Comparison of ENCODE assay signal across 8 cellular contexts in the genomic region with DNA sequence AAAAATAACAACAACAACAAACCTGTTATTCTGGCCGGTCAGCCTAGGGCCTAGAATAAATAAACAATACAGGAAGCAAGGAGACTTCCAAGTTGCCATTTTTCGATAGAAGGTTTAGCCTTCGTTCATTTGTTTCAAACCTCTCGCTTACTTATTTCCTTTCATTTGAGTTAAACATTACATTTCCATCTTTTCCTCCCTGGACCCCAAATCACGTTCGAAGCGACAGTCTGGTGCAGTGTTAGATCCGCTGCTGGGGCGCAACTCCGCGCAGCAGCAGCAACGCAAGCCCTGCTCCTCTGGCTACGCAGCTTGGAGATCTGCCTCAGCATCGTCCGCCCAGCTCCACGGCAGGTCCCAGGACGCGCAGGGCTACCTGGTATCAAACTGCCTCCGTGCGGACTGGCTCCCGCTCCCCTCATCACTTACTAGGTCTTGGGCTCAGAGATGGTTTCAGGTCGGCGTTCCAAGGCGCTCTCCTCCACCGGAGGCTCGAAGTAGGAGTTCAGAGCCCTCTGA. TPM values are rescaled to one million over a fixed set of nuclear protein-coding genes. Genes with fewer than 3 reads are reported as not detected.
A peak's percentile ranks its signal among the peaks of the same experiment; 100 is the strongest.
DNase-seq lines count a peak whose midpoint lies in the region; ATAC-seq and TF ChIP-seq lines count a peak whose summit lies in the region.

No MANE protein-coding gene starts in this region.

- H3K9ac ChIP-seq in DND-41 (ENCODE audit: low read depth, low read length), result peak overlapping the region; percentile 82

- peak overlapping the region; percentile 84 for H3K4me3 Mint-ChIP-seq in activated CD4-positive, alpha-beta T cell treated with anti-CD3 and anti-CD28 coated beads, Interleukin-2, amount 10 ng/mL, durations not matched to agents 7 days and 5 days

- H3K9me3 Mint-ChIP-seq in activated CD4-positive, alpha-beta T cell treated with anti-CD3 and anti-CD28 coated beads, Interleukin-2, amount 10 ng/mL, durations not matched to agents 7 days and 5 days, result peaks cover 16% of the 10 kb centered on the region

- TF ChIP-seq CTCF in DND-41 (IDR thresholded peaks at IDR 0.05; ENCODE audit: borderline replicate concordance, extremely low read depth, low read length, poor library complexity, severe bottlenecking), result no peak
- no peak for TF ChIP-seq CTCF in thyroid gland (IDR thresholded peaks at IDR 0.05)

- H2AFZ ChIP-seq in DND-41 (ENCODE audit: low read depth, low read length), result peak overlapping the region; percentile 90

- no peaks in the 10 kb centered on the region for H4K20me1 ChIP-seq in DND-41 (ENCODE audit: insufficient read depth, low read length)

- no peak for TF ChIP-seq POLR2A in thyroid gland (IDR thresholded peaks at IDR 0.05)

- CTCF ChIA-PET in activated CD4-positive, alpha-beta T cell treated with anti-CD3 and anti-CD28 coated beads, Interleukin-2, amount 10 ng/mL, durations not matched to agents 7 days and 5 days (lab: Charles Lee), result interaction anchor here (1.0 to 1.7 kb wide), 4 partner anchors 14 to 37 kb away, joined by 3 to 4 read pairs (median 4); no protein-coding TSS in a partner anchor

- ATAC-seq in DND-41 (ENCODE audit: insufficient read depth, low read depth) (peak; percentile 42), GM21390 (IDR thresholded peaks at IDR 0.05; ENCODE audit: unreplicated experiment) (peak; percentile 42)

- 0% methylated on average over 26 of the region's 26 CpGs for WGBS in esophagus, 2 donors
- WGBS in thyroid gland, 2 donors, result 0 to 1% methylated on average over 18 to 26 of the region's 26 CpGs

- H3K27ac ChIP-seq in DND-41 (ENCODE audit: low read length) (peak overlapping the region; percentile 82), esophagus (ENCODE audit: low read depth in 2 of 2, low read length in 1 of 2) (peak overlapping the region; percentile 86 to 95), muscle layer of duodenum (ENCODE audit: low read length) (peak overlapping the region; percentile 97), thyroid gland (peak overlapping the region; percentile 74 to 86 (median 83))

- DNase-seq in DND-41 (no peak), HS-27A (ENCODE audit: low read depth) (peak; percentile 14), thyroid gland (peak; percentile 59 to 60)
- no peak for DNase-seq in activated CD4-positive, alpha-beta T cell treated with anti-CD3 and anti-CD28 coated beads, Interleukin-2, amount 10 ng/mL, durations not matched to agents 7 days and 5 days
- DNase-seq in central memory CD4-positive, alpha-beta T cell, result no peak

- H3K9me3 ChIP-seq in DND-41 (ENCODE audit: insufficient read depth, low read length, severe bottlenecking) (peaks cover 14% of the 10 kb centered on the region), esophagus (ENCODE audit: control insufficient read depth in 2 of 2, insufficient read depth in 1 of 2, low read depth in 1 of 2, low read length in 1 of 2) (no peaks in the 10 kb centered on the region), muscle layer of duodenum (ENCODE audit: control insufficient read depth in 1 of 2, low read length in 2 of 2) (no peaks in the 10 kb centered on the region), thyroid gland (no peaks in the 10 kb centered on the region)

- POLR2A ChIA-PET in activated CD4-positive, alpha-beta T cell treated with anti-CD3 and anti-CD28 coated beads, Interleukin-2, amount 10 ng/mL, durations not matched to agents 7 days and 5 days (lab: Charles Lee), result no interaction called here

- intact Hi-C loops in thyroid gland (cut with DNase I), result loop anchor here (5.0 kb wide), 1 partner anchor 56 kb away; no protein-coding TSS in a partner anchor

- H3K79me2 ChIP-seq in DND-41 (ENCODE audit: insufficient read depth, low read length), result peaks cover 56% of the 10 kb centered on the region

- H3K4me1 Mint-ChIP-seq in activated CD4-positive, alpha-beta T cell treated with anti-CD3 and anti-CD28 coated beads, Interleukin-2, amount 10 ng/mL, durations not matched to agents 7 days and 5 days, result peaks cover 38% of the 10 kb centered on the region

- H3K4me1 ChIP-seq in DND-41 (ENCODE audit: insufficient read depth, low read length) (peaks cover 35% of the 10 kb centered on the region), esophagus (ENCODE audit: control insufficient read depth in 2 of 2, insufficient read depth in 2 of 2, low read length in 1 of 2) (peaks cover 0 to 3% of the 10 kb centered on the region in 2 donors), muscle layer of duodenum (ENCODE audit: control insufficient read depth in 1 of 2, insufficient read depth in 2 of 2, low read length in 2 of 2) (peaks cover 10 to 37% of the 10 kb centered on the region in 2 donors), thyroid gland (peaks cover 14 to 22% of the 10 kb centered on the region in 2 donors)

- peak overlapping the region; percentile 66 for H3K4me2 ChIP-seq in DND-41 (ENCODE audit: insufficient read depth, low read length)

- H3K27ac Mint-ChIP-seq in activated CD4-positive, alpha-beta T cell treated with anti-CD3 and anti-CD28 coated beads, Interleukin-2, amount 10 ng/mL, durations not matched to agents 7 days and 5 days, result peak overlapping the region; percentile 92

- H3K36me3 ChIP-seq in DND-41 (ENCODE audit: insufficient read depth, low read length), result peaks cover 39% of the 10 kb centered on the region
- H3K36me3 ChIP-seq in esophagus (ENCODE audit: control insufficient read depth in 2 of 2, insufficient read depth in 2 of 2, low read length in 1 of 2), result no peaks in the 10 kb centered on the region
- peaks cover 9 to 28% of the 10 kb centered on the region in 2 donors for H3K36me3 ChIP-seq in muscle layer of duodenum (ENCODE audit: control insufficient read depth in 1 of 2, insufficient read depth in 2 of 2, low read length in 2 of 2)
- peaks cover 3 to 4% of the 10 kb centered on the region in 2 donors for H3K36me3 ChIP-seq in thyroid gland

- peaks cover 62% of the 10 kb centered on the region for H3K36me3 Mint-ChIP-seq in activated CD4-positive, alpha-beta T cell treated with anti-CD3 and anti-CD28 coated beads, Interleukin-2, amount 10 ng/mL, durations not matched to agents 7 days and 5 days (ENCODE audit: low read depth)

- no peaks in the 10 kb centered on the region for H3K27me3 Mint-ChIP-seq in activated CD4-positive, alpha-beta T cell treated with anti-CD3 and anti-CD28 coated beads, Interleukin-2, amount 10 ng/mL, durations not matched to agents 7 days and 5 days

- no peaks in the 10 kb centered on the region for H3K27me3 ChIP-seq in DND-41 (ENCODE audit: insufficient read depth, low read length, poor library complexity)
- H3K27me3 ChIP-seq in esophagus (ENCODE audit: control insufficient read depth in 1 of 2, insufficient read depth in 2 of 2, low read length in 2 of 2), result no peaks in the 10 kb centered on the region
- no peaks in the 10 kb centered on the region for H3K27me3 ChIP-seq in muscle layer of duodenum (ENCODE audit: low read depth, low read length)
- no peaks in the 10 kb centered on the region for H3K27me3 ChIP-seq in thyroid gland

- H3K4me3 ChIP-seq in DND-41 (ENCODE audit: low read depth in 1 of 2, low read length in 2 of 2) (peak overlapping the region; percentile 76), esophagus (ENCODE audit: low read depth in 1 of 2, low read length in 2 of 2) (peak overlapping the region; percentile 87 to 89), muscle layer of duodenum (ENCODE audit: low read depth in 1 of 2, low read length in 2 of 2) (peak overlapping the region; percentile 76 to 100), thyroid gland (replicated peaks in 1 of 3) (peak overlapping the region; percentile 64 to 82 (median 80))

RNA-seq across cellular contexts. Expression of a gene that starts 0.5 kb away (rescaled TPM):
- total RNA-seq in activated CD4-positive, alpha-beta T cell treated with anti-CD3 and anti-CD28 coated beads, Interleukin-2, amount 10 ng/mL, durations not matched to agents 7 days and 5 days, result 10 to 100 TPM; 43.0 to 47.1 TPM
- 10 to 100 TPM; 13.9 to 14.2 TPM for polyA plus RNA-seq in esophagus
- total RNA-seq in thyroid gland, result 10 to 100 TPM; 16.8 to 45.6 (median 28.1) TPM

RNA-seq across cellular contexts. Expression of a gene that starts 0.7 kb away (rescaled TPM):
- total RNA-seq in activated CD4-positive, alpha-beta T cell treated with anti-CD3 and anti-CD28 coated beads, Interleukin-2, amount 10 ng/mL, durations not matched to agents 7 days and 5 days, result 10 to 100 TPM; 16.0 to 18.3 TPM
- 10 to 100 TPM in 1 of 2 donors, 1 to 10 TPM in 1; 8.7 to 21.8 TPM for polyA plus RNA-seq in esophagus
- 10 to 100 TPM in 2 of 4 donors, 1 to 10 TPM in 2; 5.5 to 13.3 (median 8.6) TPM for total RNA-seq in thyroid gland

RNA-seq across cellular contexts. Expression of a gene that starts 20.2 kb away (rescaled TPM):
- total RNA-seq in activated CD4-positive, alpha-beta T cell treated with anti-CD3 and anti-CD28 coated beads, Interleukin-2, amount 10 ng/mL, durations not matched to agents 7 days and 5 days, result under 1 TPM; 0.10 to 0.15 TPM
- polyA plus RNA-seq in esophagus, result under 1 TPM in 1 of 2 donors, not detected in 1; 0.01 TPM
- total RNA-seq in thyroid gland, result under 1 TPM in 2 of 4 donors, not detected in 2; under 0.01 to 0.11 TPM

RNA-seq across cellular contexts. Expression of a gene that starts 52.8 kb away (rescaled TPM):
- 100 to 1,000 TPM; 138 to 153 TPM for total RNA-seq in activated CD4-positive, alpha-beta T cell treated with anti-CD3 and anti-CD28 coated beads, Interleukin-2, amount 10 ng/mL, durations not matched to agents 7 days and 5 days
- polyA plus RNA-seq in esophagus, result 10 to 100 TPM; 37.4 to 40.2 TPM
- total RNA-seq in thyroid gland, result 100 to 1,000 TPM in 1 of 4 donors, 10 to 100 TPM in 3; 58.4 to 108 (median 87.3) TPM

Comparison
In these comparisons a context has a peak if more than half of its experiments do, and no peak if none do; other contexts are left out.
1. DNase-seq: peak in HS-27A (single experiment) and thyroid gland (2 of 2); none in DND-41 (single experiment), activated CD4-positive, alpha-beta T cell treated with anti-CD3 and anti-CD28 coated beads, Interleukin-2, amount 10 ng/mL, durations not matched to agents 7 days and 5 days (single experiment) and central memory CD4-positive, alpha-beta T cell (single experiment).
2. Peak in every context shown above with its lines, with median percentiles within 50 percentile points of each other: H3K27ac ChIP-seq and H3K4me3 ChIP-seq.